Comparison of ENCODE assay signal across 11 cellular contexts in genomic region chr20:32969356-32970114, GRCh38. TPM values are rescaled to one million over a fixed set of nuclear protein-coding genes. Genes with fewer than 3 reads are reported as not detected.
DNase-seq lines count a peak whose midpoint lies in the region; ATAC-seq and TF ChIP-seq lines count a peak whose summit lies in the region.
"Had no signal": no experiment of that assay in that cellular context is flagged by ENCODE, and none has a peak within 500 bp of the region (broad histone marks: within the 10 kb centered on the region; RNA-seq: fewer than 3 reads in every experiment).

No MANE protein-coding gene starts in this region.

- peak overlapping the region; percentile 98 for H3K27ac ChIP-seq in CD4-positive, alpha-beta T cell (ENCODE audit: low read depth, low read length)
- H3K27ac ChIP-seq in coronary artery, result no peak overlapping the region
- H3K27ac ChIP-seq: gastrocnemius medialis had no signal

- peaks cover 63% of the 10 kb centered on the region for H3K4me1 Mint-ChIP-seq in CD4-positive, alpha-beta T cell (ENCODE audit: low read depth)
- no peaks in the 10 kb centered on the region for H3K4me1 Mint-ChIP-seq in osteocyte (ENCODE audit: unreplicated experiment)

- H3K27me3 ChIP-seq in CD4-positive, alpha-beta T cell (ENCODE audit: control insufficient read depth, insufficient read depth, low read length), result no peaks in the 10 kb centered on the region
- H3K27me3 ChIP-seq in H7 (ENCODE audit: control insufficient read depth, insufficient read depth, low read length), result no peaks in the 10 kb centered on the region

- H3K36me3 ChIP-seq in H7 (replicated peaks; ENCODE audit: control insufficient read depth, insufficient read depth, low read length), result no peaks in the 10 kb centered on the region
- H3K36me3 ChIP-seq: gastrocnemius medialis had no signal

- no peaks in the 10 kb centered on the region for H3K36me3 Mint-ChIP-seq in CD4-positive, alpha-beta T cell (ENCODE audit: low read depth)
- H3K36me3 Mint-ChIP-seq in osteocyte (ENCODE audit: unreplicated experiment), result no peaks in the 10 kb centered on the region

- POLR2A ChIA-PET in CD4-positive, alpha-beta T cell (lab: Charles Lee), result interaction anchor here (1.9 to 4.3 kb wide), 2 partner anchors 24 to 149 kb away, joined by 4 to 31 read pairs; partner anchors contain the start of gene MAPRE1

- no peaks in the 10 kb centered on the region for H3K9me3 Mint-ChIP-seq in CD4-positive, alpha-beta T cell
- no peaks in the 10 kb centered on the region for H3K9me3 Mint-ChIP-seq in osteocyte (ENCODE audit: unreplicated experiment)

- H3K9me3 ChIP-seq in CD4-positive, alpha-beta T cell (ENCODE audit: control insufficient read depth, low read length), result no peaks in the 10 kb centered on the region
- H3K9me3 ChIP-seq: gastrocnemius medialis had no signal

- no peak for TF ChIP-seq CTCF in CD4-positive, alpha-beta T cell (IDR thresholded peaks at IDR 0.05)
- TF ChIP-seq CTCF in coronary artery (IDR thresholded peaks at IDR 0.05) (no peak), osteocyte (IDR thresholded peaks at IDR 0.05) (no peak)

- no peak for ATAC-seq in CD4-positive, alpha-beta T cell (ENCODE audit: poor library complexity)
- ATAC-seq in HG03135 (IDR thresholded peaks at IDR 0.05; ENCODE audit: unreplicated experiment), result no peak
- ATAC-seq: gastrocnemius medialis had no signal

- CTCF ChIA-PET in CD4-positive, alpha-beta T cell (lab: Charles Lee), result no interaction called here

- peak in 1 of 10 experiments; percentile 33 for DNase-seq in CD4-positive, alpha-beta T cell
- DNase-seq in H7 (peak; percentile 27), coronary artery (ENCODE audit: low spot score) (peak; percentile 58), osteocyte (ENCODE audit: extremely low spot score, unreplicated experiment) (peak; percentile 81), activated gamma-delta T cell (lab: John Stamatoyannopoulos, UW) (no peak), cortex of kidney (lab: John Stamatoyannopoulos, UW) (no peak)
- DNase-seq: gastrocnemius medialis, NCI-H1417, NCI-H510A treated with DMSO at 0.1 percent for 48 hours, RPMI8226 had no signal

- H3K4me3 Mint-ChIP-seq in CD4-positive, alpha-beta T cell, result peak overlapping the region; percentile 85
- H3K4me3 Mint-ChIP-seq in osteocyte (ENCODE audit: unreplicated experiment), result no peak overlapping the region

- no peak overlapping the region for H3K27ac Mint-ChIP-seq in CD4-positive, alpha-beta T cell
- H3K27ac Mint-ChIP-seq in osteocyte (ENCODE audit: unreplicated experiment), result no peak overlapping the region

- H3K4me3 ChIP-seq in H7 (ENCODE audit: insufficient read depth, low read depth, low read length) (no peak overlapping the region), coronary artery (no peak overlapping the region)
- H3K4me3 ChIP-seq: gastrocnemius medialis had no signal

- intact Hi-C loops in CD4-positive, alpha-beta T cell (cut with DNase I, micrococcal nuclease), result loop anchor here in 1 of 2 experiments (5.0 kb wide), 1 partner anchor 38 kb away; the partner anchor contains the start of gene BPIFB2

- no peaks in the 10 kb centered on the region for H3K27me3 Mint-ChIP-seq in CD4-positive, alpha-beta T cell
- peaks cover 4% of the 10 kb centered on the region for H3K27me3 Mint-ChIP-seq in osteocyte (ENCODE audit: unreplicated experiment)

RNA-seq across cellular contexts. Expression of gene SUN5, which starts 34.7 kb away (rescaled TPM):
- not detected for total RNA-seq in CD4-positive, alpha-beta T cell
- not detected in 2 replicates for total RNA-seq in H7 (2014; rRNA removed; shearing (Covaris generic))
- not detected in 2 replicates for total RNA-seq in osteocyte
- total RNA-seq: gastrocnemius medialis had no signal

RNA-seq across cellular contexts. Expression of gene BPIFB2, which starts 38.0 kb away (rescaled TPM):
- total RNA-seq in CD4-positive, alpha-beta T cell, result not detected
- not detected in 2 replicates for total RNA-seq in H7 (2014; rRNA removed; shearing (Covaris generic))
- total RNA-seq in osteocyte, result not detected in 2 replicates
- total RNA-seq: gastrocnemius medialis had no signal

Comparison
In these comparisons a context has a peak if more than half of its experiments do, and no peak if none do; other contexts are left out.
1. DNase-seq: peak in H7 (single experiment), coronary artery (single experiment) and osteocyte (single experiment); none in activated gamma-delta T cell (single experiment) and cortex of kidney (single experiment).